ENCODE assay signal across 11 cellular contexts in genomic region chr6:55825402-55826051, GRCh38. TPM values are rescaled to one million over a fixed set of nuclear protein-coding genes. Genes with fewer than 3 reads are reported as not detected.
DNase-seq lines count a peak whose midpoint lies in the region; ATAC-seq and TF ChIP-seq lines count a peak whose summit lies in the region.
"Had no signal": no experiment of that assay in that cellular context is flagged by ENCODE, and none has a peak within 500 bp of the region (broad histone marks: within the 10 kb centered on the region; RNA-seq: fewer than 3 reads in every experiment).

No MANE protein-coding gene starts in this region.

- H3K4me1 ChIP-seq in Caco-2 (peaks cover 28% of the 10 kb centered on the region), Panc1 (ENCODE audit: control insufficient read depth, insufficient read depth, low read length) (peaks cover 73% of the 10 kb centered on the region), neuron (ENCODE audit: insufficient read depth, low read length) (peaks cover 53% of the 10 kb centered on the region)

- H3K27me3 Mint-ChIP-seq in Caco-2 (ENCODE audit: insufficient read depth, unreplicated experiment) = no peaks in the 10 kb centered on the region
- H3K27me3 Mint-ChIP-seq: IgD-negative memory B cell, memory B cell had no signal

- H3K36me3 Mint-ChIP-seq in Caco-2 (ENCODE audit: insufficient read depth, unreplicated experiment) = no peaks in the 10 kb centered on the region
- H3K36me3 Mint-ChIP-seq: IgD-negative memory B cell, memory B cell had no signal

- H3K9me3 Mint-ChIP-seq in Caco-2 (ENCODE audit: unreplicated experiment) = no peaks in the 10 kb centered on the region

- H3K36me3 ChIP-seq in Caco-2 (ENCODE audit: control insufficient read depth, insufficient read depth, low read length) (no peaks in the 10 kb centered on the region), Panc1 (ENCODE audit: control insufficient read depth, insufficient read depth, low read length) (no peaks in the 10 kb centered on the region; the same call in 1 of the 2 replicates), neuron (ENCODE audit: insufficient read depth, low read length) (no peaks in the 10 kb centered on the region)

- CTCF ChIA-PET in Caco-2 (lab: Charles Lee) (no interaction called here), Panc1 (lab: Charles Lee) (no interaction called here)

- H3K9me3 ChIP-seq in Caco-2 = no peaks in the 10 kb centered on the region; the same call in 1 of the 2 replicates
- no peaks in the 10 kb centered on the region for H3K9me3 ChIP-seq in Panc1 (ENCODE audit: control insufficient read depth, insufficient read depth, low read depth, low read length)
- no peaks in the 10 kb centered on the region for H3K9me3 ChIP-seq in neuron (ENCODE audit: low read length)

- H3K4me3 Mint-ChIP-seq in Caco-2 (ENCODE audit: unreplicated experiment) = no peak overlapping the region
- H3K4me3 Mint-ChIP-seq: IgD-negative memory B cell, memory B cell had no signal

- BruUV-seq in Caco-2 (replicated peaks; lab: Mats Ljungman, UMichigan) = no TSS peak
- no TSS peak for BruUV-seq in Panc1 (replicated peaks; lab: Mats Ljungman, UMichigan)

- H3K27me3 ChIP-seq in Caco-2 (replicated peaks; ENCODE audit: control insufficient read depth, insufficient read depth, low read length) (no peaks in the 10 kb centered on the region), Panc1 (ENCODE audit: control insufficient read depth, insufficient read depth, low read length) (no peaks in the 10 kb centered on the region), neuron (ENCODE audit: insufficient read depth, low read length) (no peaks in the 10 kb centered on the region)

- TF ChIP-seq CTCF in Caco-2 (IDR thresholded peaks at IDR 0.05; ENCODE audit: insufficient read depth in 1 of 2, low read depth in 1 of 2, low read length in 1 of 2, severe bottlenecking in 1 of 2, unreplicated experiment in 1 of 2) (no peak), Panc1 (IDR thresholded peaks at IDR 0.05) (no peak)

- DNase-seq in Caco-2 (peak; percentile 12 to 32), Panc1 (ENCODE audit: low read depth, low spot score) (peak; percentile 55), fibroblast of peridontal ligament (ENCODE audit: extremely low read depth) (peak; percentile 51), KBM-7 (no peak)
- DNase-seq in activated naive CD4-positive, alpha-beta T cell treated with Interleukin-2 at 50 U/mL for 16 hours = no peak
- DNase-seq in stimulated activated naive CD4-positive, alpha-beta T cell treated with Interleukin-2 at 50 U/mL for 16 hours (lab: John Stamatoyannopoulos, UW) = no peak
- DNase-seq: activated gamma-delta T cell had no signal

- H2AFZ ChIP-seq in neuron (ENCODE audit: low read depth, low read length) = peak overlapping the region; percentile 23

- ATAC-seq in Panc1 = peak; percentile 92
- ATAC-seq in HG02870 (IDR thresholded peaks at IDR 0.05; ENCODE audit: unreplicated experiment) = no peak

- H3K27ac ChIP-seq in Panc1 (ENCODE audit: low read length) = peak overlapping the region; percentile 90

- POLR2A ChIA-PET in Caco-2 (lab: Charles Lee) = no interaction called here
- POLR2A ChIA-PET in Panc1 (lab: Charles Lee) = interaction anchor here (0.7 kb wide), 1 partner anchor 1764 kb away, joined by 4 read pairs; no protein-coding TSS in a partner anchor

- peaks cover 14% of the 10 kb centered on the region for H3K4me1 Mint-ChIP-seq in Caco-2 (ENCODE audit: low read depth, unreplicated experiment)
- H3K4me1 Mint-ChIP-seq: IgD-negative memory B cell, memory B cell had no signal

- H3K4me3 ChIP-seq in Caco-2 (ENCODE audit: low read depth, low read length) (no peak overlapping the region), Panc1 (ENCODE audit: low read depth in 2 of 2, low read length in 2 of 2) (no peak overlapping the region), neuron (ENCODE audit: low read length) (no peak overlapping the region)

- in situ Hi-C loops in Panc1 (cut with HindIII; ENCODE audit: low pct_unique_long_range_greater_than_20kb, low sequenced_read_pairs) = no loop called here
- in situ Hi-C loops in KBM-7 (cut with MboI; ENCODE audit: low pct_unique_long_range_greater_than_20kb, low sequenced_read_pairs) = no loop called here

- no peak overlapping the region for H3K27ac Mint-ChIP-seq in Caco-2 (ENCODE audit: unreplicated experiment)
- H3K27ac Mint-ChIP-seq: IgD-negative memory B cell, memory B cell had no signal

- intact Hi-C loops in Caco-2 (cut with micrococcal nuclease; ENCODE audit: unreplicated experiment) (loop anchor here (5.0 kb wide), 3 partner anchors 57 to 563 kb away; no protein-coding TSS in a partner anchor), Panc1 (cut with micrococcal nuclease; ENCODE audit: unreplicated experiment) (loop anchor here (5.0 to 10.0 kb wide), 2 partner anchors 42 to 119 kb away; no protein-coding TSS in a partner anchor)

RNA-seq across cellular contexts. Expression of gene BMP5, which starts 49.9 kb away (rescaled TPM):
- total RNA-seq in Caco-2 (2022) (0.48 and 0.49 TPM in 2 replicates), Panc1 (2021; ENCODE audit: unreplicated experiment) (17.7 TPM)
- polyA plus RNA-seq in Panc1 (2012; ENCODE audit: insufficient read length) = 7.9 TPM
- polyA plus RNA-seq: IgD-negative memory B cell had no signal

Comparison
In these comparisons a context has a peak if more than half of its experiments do, and no peak if none do; other contexts are left out.
1. DNase-seq: peak in Caco-2 (2 of 2), Panc1 (single experiment) and fibroblast of peridontal ligament (single experiment); none in activated naive CD4-positive, alpha-beta T cell treated with Interleukin-2 at 50 U/mL for 16 hours (single experiment), KBM-7 (single experiment) and stimulated activated naive CD4-positive, alpha-beta T cell treated with Interleukin-2 at 50 U/mL for 16 hours (single experiment).
2. RNA of gene BMP5, which starts 49.9 kb away (total RNA-seq): 17.7 TPM in Panc1 (single experiment); 0.48 to 0.49 TPM in Caco-2; every median in the first group is over 10 times any median in the second.